11 cellular contexts compared by ENCODE assay signal in the genomic region with DNA sequence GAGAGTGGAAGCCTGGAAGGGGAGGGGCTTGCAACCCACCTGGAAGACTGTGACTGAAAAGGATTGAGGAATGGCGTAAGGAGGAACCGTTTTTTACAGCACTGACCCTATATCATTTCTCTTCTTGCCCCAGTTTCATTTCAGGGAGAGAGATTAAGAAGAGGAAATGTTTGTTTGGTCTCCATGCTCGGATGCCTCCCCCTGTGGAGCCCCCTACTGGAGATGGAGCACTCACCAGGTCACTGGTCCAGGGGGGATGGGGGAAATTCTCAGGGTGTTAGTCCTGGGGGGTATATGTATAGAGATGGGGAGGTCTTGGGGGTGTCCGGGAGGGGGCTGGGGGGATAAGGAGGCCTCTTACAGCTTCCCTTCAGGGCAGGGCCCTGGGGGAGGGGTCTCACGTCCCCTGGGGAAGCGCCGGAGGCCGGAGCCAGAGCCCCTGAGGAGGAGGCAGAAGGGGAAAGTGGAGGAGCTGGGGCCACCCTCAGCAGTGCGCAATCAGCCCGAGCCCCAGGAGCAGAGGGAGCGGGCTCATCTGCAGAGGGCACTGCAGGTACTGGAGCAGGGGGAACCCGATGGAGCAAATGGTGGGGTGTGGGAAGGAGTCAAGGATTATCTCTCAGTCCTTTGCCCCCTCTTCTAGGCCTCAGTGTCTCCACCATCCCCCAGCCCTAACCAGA. TPM values are rescaled to one million over a fixed set of nuclear protein-coding genes. Genes with fewer than 3 reads are reported as not detected.
DNase-seq lines count a peak whose midpoint lies in the region; ATAC-seq and TF ChIP-seq lines count a peak whose summit lies in the region.
"Had no signal": no experiment of that assay in that cellular context is flagged by ENCODE, and none has a peak within 500 bp of the region (broad histone marks: within the 10 kb centered on the region; RNA-seq: fewer than 3 reads in every experiment).

No MANE protein-coding gene starts in this region.

- no peaks in the 10 kb centered on the region for H3K27me3 ChIP-seq in brain microvascular endothelial cell (replicated peaks)
- no peaks in the 10 kb centered on the region for H3K27me3 ChIP-seq in thyroid gland

- in situ Hi-C loops in brain microvascular endothelial cell (cut with HindIII; ENCODE audit: low pct_ligation_motif_present, low sequenced_read_pairs) = no loop called here

- peaks cover 20% of the 10 kb centered on the region for H3K27me3 Mint-ChIP-seq in neural crest cell (ENCODE audit: low read depth)

- DNase-seq in DMS53 (lab: John Stamatoyannopoulos, UW) (peak; percentile 43), DMS53 treated with DMSO at 0.1 percent for 48 hours (lab: John Stamatoyannopoulos, UW; ENCODE audit: unreplicated experiment) (no peak), LNCaP clone FGC (ENCODE audit: low read depth) (no peak), brain microvascular endothelial cell (no peak), neural crest cell (ENCODE audit: low read depth, low spot score) (no peak), thyroid gland (no peak), NCI-H2227 treated with DMSO at 0.1 percent for 48 hours (lab: John Stamatoyannopoulos, UW) (no peak)
- DNase-seq: activated CD8-positive, alpha-beta memory T cell treated with anti-CD3 and anti-CD28 coated beads for 24 hours; NCI-H2029; substantia nigra had no signal

- TF ChIP-seq POLR2A in thyroid gland (IDR thresholded peaks at IDR 0.05) = no peak

- H3K4me3 ChIP-seq in LNCaP clone FGC (ENCODE audit: low read depth, low read length) = no peak overlapping the region
- no peak overlapping the region for H3K4me3 ChIP-seq in brain microvascular endothelial cell (ENCODE audit: low read depth, low read length)
- no peak overlapping the region for H3K4me3 ChIP-seq in thyroid gland (replicated peaks in 1 of 3)

- no peak overlapping the region for H3K27ac ChIP-seq in brain microvascular endothelial cell
- no peak overlapping the region for H3K27ac ChIP-seq in thyroid gland

- no peak overlapping the region for H3K27ac Mint-ChIP-seq in neural crest cell (ENCODE audit: unreplicated experiment)

- no peaks in the 10 kb centered on the region for H3K9me3 ChIP-seq in thyroid gland

- H3K4me1 Mint-ChIP-seq in neural crest cell = peaks cover 73% of the 10 kb centered on the region

- peaks cover 19 to 55% of the 10 kb centered on the region in 2 donors for H3K4me1 ChIP-seq in thyroid gland

- no peaks in the 10 kb centered on the region for H3K9me3 Mint-ChIP-seq in neural crest cell

- intact Hi-C loops in thyroid gland (cut with DNase I) = no loop called here

- no peak for ATAC-seq in GM19023 (IDR thresholded peaks at IDR 0.05; ENCODE audit: unreplicated experiment)

- H3K36me3 ChIP-seq in brain microvascular endothelial cell (replicated peaks) (peaks cover 34% of the 10 kb centered on the region), thyroid gland (peaks cover 31 to 32% of the 10 kb centered on the region in 2 donors)

- TF ChIP-seq CTCF in LNCaP clone FGC (IDR thresholded peaks at IDR 0.05; ENCODE audit: control insufficient read depth, extremely low read depth, insufficient read depth) (peak; percentile 32; the same call in 1 of the 2 replicates), brain microvascular endothelial cell (IDR thresholded peaks at IDR 0.05; ENCODE audit: low read depth, low read length, missing control alignments) (peak; percentile 68), neural crest cell (conservative IDR thresholded peaks at IDR 0.05) (peak; percentile 49), thyroid gland (IDR thresholded peaks at IDR 0.05) (peak in 1 of 6 experiments; percentile 21)

- WGBS in thyroid gland, 2 donors = 75 to 85% methylated on average over 11 to 12 of the region's 12 CpGs

- H3K36me3 Mint-ChIP-seq in neural crest cell (ENCODE audit: low read depth) = peaks cover 8% of the 10 kb centered on the region

- H3K4me3 Mint-ChIP-seq in neural crest cell = peak overlapping the region; percentile 90

RNA-seq across cellular contexts. Expression of gene CUTA, which starts 3.2 kb away (rescaled TPM):
- total RNA-seq in neural crest cell = 319 and 326 TPM in 2 replicates
- total RNA-seq in thyroid gland = 100 to 1,000 TPM; 165 to 296 (median 257) TPM

RNA-seq across cellular contexts. Expression of gene PHF1, which starts 3.9 kb away (rescaled TPM):
- total RNA-seq in neural crest cell = 63.5 and 70.5 TPM in 2 replicates
- 100 to 1,000 TPM in 1 of 4 donors, 10 to 100 TPM in 3; 75.3 to 109 (median 88.5) TPM for total RNA-seq in thyroid gland

RNA-seq across cellular contexts. Expression of gene SYNGAP1, which starts 5.1 kb away (rescaled TPM):
- total RNA-seq in neural crest cell (72.4 and 73.5 TPM in 2 replicates), thyroid gland (10 to 100 TPM in 3 of 4 donors, 1 to 10 TPM in 1; 10.0 to 15.3 (median 12.2) TPM)

RNA-seq across cellular contexts. Expression of gene KIFC1, which starts 23.1 kb away (rescaled TPM):
- total RNA-seq in neural crest cell (123 and 124 TPM in 2 replicates), thyroid gland (1 to 10 TPM in 2 of 4 donors, under 1 TPM in 2; 0.13 to 4.3 (median 0.91) TPM)

RNA-seq across cellular contexts. Expression of gene ZBTB9, which starts 39.6 kb away (rescaled TPM):
- 18.4 and 21.1 TPM in 2 replicates for total RNA-seq in neural crest cell
- total RNA-seq in thyroid gland = 1 to 10 TPM; 4.1 to 5.9 (median 4.6) TPM
